ENCODE assay signal across 29 cellular contexts in the genomic region with DNA sequence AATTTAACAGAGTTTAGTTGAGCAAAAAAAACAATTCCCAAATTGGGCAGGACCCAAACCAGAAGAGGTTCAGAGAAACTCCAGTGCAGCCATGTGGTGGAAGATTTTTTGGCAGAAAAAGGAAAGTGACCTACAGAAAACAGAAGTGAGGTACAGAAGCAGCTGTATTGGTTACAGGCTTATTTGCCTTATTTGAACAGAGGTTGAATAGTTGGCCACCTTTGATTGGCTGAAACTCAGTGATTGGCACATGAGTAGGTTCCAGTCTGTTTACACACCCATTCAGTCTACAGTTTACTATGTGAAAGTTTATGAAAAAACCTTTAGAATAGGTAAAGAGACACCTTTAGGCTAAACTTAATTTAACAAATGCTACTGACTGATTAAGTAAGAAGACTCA.
"Had no signal": no experiment of that assay in that cellular context is flagged by ENCODE, and none has a peak within 500 bp of the region (broad histone marks: within the 10 kb centered on the region; RNA-seq: fewer than 3 reads in every experiment).

No MANE protein-coding gene starts in this region.

- H3K27me3 ChIP-seq: left lung, pancreas, transverse colon, upper lobe of left lung, vagina had no signal

- H3K4me3 Mint-ChIP-seq: immature natural killer cell; naive thymus-derived CD8-positive, alpha-beta T cell; nephron; neural crest cell; stimulated activated effector memory CD8-positive, alpha-beta T cell treated with anti-CD3 and anti-CD28 coated beads, Interleukin-12 subunit alpha, Interleukin-12 subunit beta, amount 100 ng/mL, for 72 hours; stimulated activated naive CD8-positive, alpha-beta T cell treated with anti-CD3 and anti-CD28 coated beads, Interleukin-15, amount 100 ng/mL, for 72 hours had no signal

- H3K4me1 Mint-ChIP-seq: immature natural killer cell; naive thymus-derived CD8-positive, alpha-beta T cell; neural crest cell; stimulated activated effector memory CD8-positive, alpha-beta T cell treated with anti-CD3 and anti-CD28 coated beads, Interleukin-12 subunit alpha, Interleukin-12 subunit beta, amount 100 ng/mL, for 72 hours; stimulated activated naive CD8-positive, alpha-beta T cell treated with anti-CD3 and anti-CD28 coated beads, Interleukin-15, amount 100 ng/mL, for 72 hours had no signal

- H3K9me3 Mint-ChIP-seq: immature natural killer cell; naive thymus-derived CD8-positive, alpha-beta T cell; nephron; neural crest cell; stimulated activated effector memory CD8-positive, alpha-beta T cell treated with anti-CD3 and anti-CD28 coated beads, Interleukin-12 subunit alpha, Interleukin-12 subunit beta, amount 100 ng/mL, for 72 hours; stimulated activated naive CD8-positive, alpha-beta T cell treated with anti-CD3 and anti-CD28 coated beads, Interleukin-15, amount 100 ng/mL, for 72 hours had no signal

- H3K4me1 ChIP-seq: left lung, lower lobe of right lung, pancreas, prostate gland, transverse colon, upper lobe of left lung, vagina had no signal

- H3K27ac ChIP-seq: left lung, lower lobe of right lung, pancreas, prostate gland, skin epidermis, transverse colon, upper lobe of left lung, vagina had no signal

- H3K9me3 ChIP-seq: left lung, lower lobe of right lung, pancreas, prostate gland, transverse colon, upper lobe of left lung, vagina had no signal

- H3K36me3 ChIP-seq: left lung, pancreas, prostate gland, vagina had no signal

- ATAC-seq: left colon; left lung; lower lobe of right lung; naive thymus-derived CD8-positive, alpha-beta T cell; pancreas; right cardiac atrium; sciatic nerve; stimulated activated effector memory CD8-positive, alpha-beta T cell treated with anti-CD3 and anti-CD28 coated beads, Interleukin-12 subunit alpha, Interleukin-12 subunit beta, amount 100 ng/mL, for 72 hours; stimulated activated naive CD8-positive, alpha-beta T cell treated with anti-CD3 and anti-CD28 coated beads, Interleukin-15, amount 100 ng/mL, for 72 hours had no signal

- H3K4me3 ChIP-seq: left lung, lower lobe of right lung, pancreas, prostate gland, skin epidermis, transverse colon, upper lobe of left lung, vagina had no signal

- DNase-seq: hypothalamus; immature natural killer cell; kidney; left colon; left lung; lower lobe of right lung; mammary epithelial cell; mesenchymal stem cell; naive thymus-derived CD8-positive, alpha-beta T cell; nucleus accumbens; pancreas; posterior cingulate gyrus; retina; right cardiac atrium; stimulated activated CD4-positive, alpha-beta T cell treated with anti-CD3 and anti-CD28 coated beads, Interleukin-12 subunit alpha, Interleukin-12 subunit beta, amount 100 ng/mL, for 4 hours; stimulated activated CD4-positive, alpha-beta T cell treated with anti-CD3 and anti-CD28 coated beads, Interleukin-15, amount 100 ng/mL, for 24 hours; stimulated activated CD4-positive, alpha-beta T cell treated with anti-CD3 and anti-CD28 coated beads, Interleukin-4, amount 100 ng/mL, for 24 hours; stimulated activated naive CD4-positive, alpha-beta T cell treated with Interleukin-2 at 50 U/mL for 16 hours; stimulated activated naive CD8-positive, alpha-beta T cell treated with anti-CD3 and anti-CD28 coated beads, Interleukin-15, amount 100 ng/mL, for 72 hours; substantia nigra; transverse colon; upper lobe of left lung had no signal

- H3K36me3 Mint-ChIP-seq: immature natural killer cell; naive thymus-derived CD8-positive, alpha-beta T cell; stimulated activated effector memory CD8-positive, alpha-beta T cell treated with anti-CD3 and anti-CD28 coated beads, Interleukin-12 subunit alpha, Interleukin-12 subunit beta, amount 100 ng/mL, for 72 hours had no signal

- H3K27ac Mint-ChIP-seq: immature natural killer cell; naive thymus-derived CD8-positive, alpha-beta T cell; nephron; stimulated activated effector memory CD8-positive, alpha-beta T cell treated with anti-CD3 and anti-CD28 coated beads, Interleukin-12 subunit alpha, Interleukin-12 subunit beta, amount 100 ng/mL, for 72 hours; stimulated activated naive CD8-positive, alpha-beta T cell treated with anti-CD3 and anti-CD28 coated beads, Interleukin-15, amount 100 ng/mL, for 72 hours had no signal

- H3K27me3 Mint-ChIP-seq: naive thymus-derived CD8-positive, alpha-beta T cell; stimulated activated naive CD8-positive, alpha-beta T cell treated with anti-CD3 and anti-CD28 coated beads, Interleukin-15, amount 100 ng/mL, for 72 hours had no signal
